ENCODE assay signal across 23 cellular contexts in genomic region chr1:11541956-11542355, GRCh38.
"Had no signal": no experiment of that assay in that cellular context is flagged by ENCODE, and none has a peak within 500 bp of the region (broad histone marks: within the 10 kb centered on the region; RNA-seq: fewer than 3 reads in every experiment).

No MANE protein-coding gene starts in this region.

- H3K27me3 Mint-ChIP-seq: activated CD4-positive, alpha-beta T cell treated with anti-CD3 and anti-CD28 coated beads, Interleukin-2, amount 10 ng/mL, durations not matched to agents 24 days and 14 days; brain had no signal

- ATAC-seq: activated T-helper 17 cell treated with anti-CD3 and anti-CD28 coated beads, Interleukin-2, amount 50 U/mL, for 72 hours; K562; T-helper 17 cell had no signal

- H3K27ac Mint-ChIP-seq: activated B cell treated with CpG ODN at 0.5 μM for 24 hours; activated CD4-positive, alpha-beta memory T cell treated with anti-CD3 and anti-CD28 coated beads for 36 hours; activated CD4-positive, alpha-beta T cell treated with anti-CD3 and anti-CD28 coated beads, Interleukin-2, amount 10 ng/mL, durations not matched to agents 24 days and 14 days; activated naive CD4-positive, alpha-beta T cell treated with anti-CD3 and anti-CD28 coated beads for 36 hours; activated naive CD8-positive, alpha-beta T cell; activated T-helper 17 cell treated with anti-CD3 and anti-CD28 coated beads, Interleukin-2, amount 50 U/mL, for 72 hours; T-helper 17 cell had no signal

- DNase-seq: activated B cell treated with CpG ODN at 0.5 μM for 24 hours; activated CD4-positive, alpha-beta memory T cell treated with anti-CD3 and anti-CD28 coated beads for 36 hours; activated CD4-positive, alpha-beta T cell treated with anti-CD3 and anti-CD28 coated beads for 1 hour; activated CD4-positive, alpha-beta T cell treated with anti-CD3 and anti-CD28 coated beads, Interleukin-2, amount 10 ng/mL, durations not matched to agents 24 days and 14 days; activated gamma-delta T cell; activated naive CD4-positive, alpha-beta T cell treated with anti-CD3 and anti-CD28 coated beads for 36 hours; activated T-cell treated with anti-CD3 and anti-CD28 coated beads for 4 hours; activated T-cell treated with anti-CD3 and anti-CD28 coated beads, Interleukin-2, amount 50 U/mL, for 48 hours; amygdala; Karpas-422; MM.1S; NCI-H1105 treated with DMSO at 0.1 percent for 48 hours; NCI-H1930; NCI-H2107; NCI-H2227 treated with DMSO at 0.1 percent for 48 hours; NCI-H510A treated with DMSO at 0.1 percent for 48 hours; SIG-M5; T-helper 17 cell; T-helper 9 cell had no signal

- H3K36me3 Mint-ChIP-seq: activated CD4-positive, alpha-beta memory T cell treated with anti-CD3 and anti-CD28 coated beads for 36 hours; activated naive CD8-positive, alpha-beta T cell; brain had no signal

- H3K4me1 Mint-ChIP-seq: activated B cell treated with CpG ODN at 0.5 μM for 24 hours; activated CD4-positive, alpha-beta T cell treated with anti-CD3 and anti-CD28 coated beads, Interleukin-2, amount 10 ng/mL, durations not matched to agents 24 days and 14 days; activated T-helper 17 cell treated with anti-CD3 and anti-CD28 coated beads, Interleukin-2, amount 50 U/mL, for 72 hours had no signal

- H3K4me3 ChIP-seq: K562 had no signal

- H3K9me3 Mint-ChIP-seq: activated B cell treated with CpG ODN at 0.5 μM for 24 hours; activated CD4-positive, alpha-beta memory T cell treated with anti-CD3 and anti-CD28 coated beads for 36 hours; activated CD4-positive, alpha-beta T cell treated with anti-CD3 and anti-CD28 coated beads, Interleukin-2, amount 10 ng/mL, durations not matched to agents 24 days and 14 days; activated naive CD4-positive, alpha-beta T cell treated with anti-CD3 and anti-CD28 coated beads for 36 hours; activated T-helper 17 cell treated with anti-CD3 and anti-CD28 coated beads, Interleukin-2, amount 50 U/mL, for 72 hours; brain had no signal

- H3K4me3 Mint-ChIP-seq: activated B cell treated with CpG ODN at 0.5 μM for 24 hours; activated CD4-positive, alpha-beta memory T cell treated with anti-CD3 and anti-CD28 coated beads for 36 hours; activated CD4-positive, alpha-beta T cell treated with anti-CD3 and anti-CD28 coated beads, Interleukin-2, amount 10 ng/mL, durations not matched to agents 24 days and 14 days; activated naive CD4-positive, alpha-beta T cell treated with anti-CD3 and anti-CD28 coated beads for 36 hours; activated naive CD8-positive, alpha-beta T cell; activated T-helper 17 cell treated with anti-CD3 and anti-CD28 coated beads, Interleukin-2, amount 50 U/mL, for 72 hours; brain; T-helper 17 cell had no signal
